Comparison of ENCODE assay signal across 33 cellular contexts in genomic region chr2:109059474-109060165, GRCh38.
DNase-seq lines count a peak whose midpoint lies in the region; ATAC-seq and TF ChIP-seq lines count a peak whose summit lies in the region.
"Had no signal": no experiment of that assay in that cellular context is flagged by ENCODE, and none has a peak within 500 bp of the region (broad histone marks: within the 10 kb centered on the region; RNA-seq: fewer than 3 reads in every experiment).

No MANE protein-coding gene starts in this region.

- no peaks in the 10 kb centered on the region for H3K36me3 Mint-ChIP-seq in CD4-positive, CD25-positive, alpha-beta regulatory T cell
- H3K36me3 Mint-ChIP-seq: activated CD4-positive, alpha-beta memory T cell treated with anti-CD3 and anti-CD28 coated beads for 36 hours; brain; CD8-positive, alpha-beta memory T cell had no signal

- no peak overlapping the region for H3K9ac ChIP-seq in Karpas-422 (ENCODE audit: low read length)

- no peak overlapping the region for H2AFZ ChIP-seq in Karpas-422 (ENCODE audit: low read length)

- H3K4me3 Mint-ChIP-seq in CD4-positive, CD25-positive, alpha-beta regulatory T cell: no peak overlapping the region
- H3K4me3 Mint-ChIP-seq: activated CD4-positive, alpha-beta memory T cell treated with anti-CD3 and anti-CD28 coated beads for 36 hours; activated T-helper 1 cell treated with anti-CD3 and anti-CD28 coated beads, Interleukin-12 subunit alpha, Interleukin-12 subunit beta, Interleukin-2, Interleukin-4 antibody, amounts not matched to agents 30 ng/mL and 10 ng/mL and 1 ng/mL, durations not matched to agents 14 hours and 24 hours and 36 hours; brain; CD8-positive, alpha-beta memory T cell; T-helper 1 cell treated with Interleukin-12 subunit alpha and Interleukin-12 subunit beta and Interleukin-4 antibody, amounts not matched to agents 30 μg/mL and 1 μg/mL, for 36 hours had no signal

- no peak overlapping the region for H3K4me3 ChIP-seq in CD4-positive, CD25-positive, alpha-beta regulatory T cell (ENCODE audit: low read depth, low read length)
- H3K4me3 ChIP-seq in Karpas-422 (ENCODE audit: low read length): no peak overlapping the region
- no peak overlapping the region for H3K4me3 ChIP-seq in heart right ventricle
- no peak overlapping the region for H3K4me3 ChIP-seq in esophagus muscularis mucosa
- H3K4me3 ChIP-seq: MG63, pancreas, transverse colon had no signal

- ATAC-seq in CD4-positive, CD25-positive, alpha-beta regulatory T cell (ENCODE audit: low read depth in 2 of 2): no peak
- ATAC-seq in heart right ventricle: peak; percentile 75 to 96 (median 86)
- ATAC-seq in GM18909 (IDR thresholded peaks at IDR 0.05; ENCODE audit: poor library complexity, unreplicated experiment): no peak
- ATAC-seq: esophagus mucosa, pancreas had no signal

- H3K9me2 ChIP-seq in Karpas-422 (replicated peaks; ENCODE audit: insufficient read depth, low read length): no peaks in the 10 kb centered on the region

- H3K27ac ChIP-seq in CD4-positive, CD25-positive, alpha-beta regulatory T cell (ENCODE audit: insufficient read depth, low read length, poor library complexity, severe bottlenecking): no peak overlapping the region
- H3K27ac ChIP-seq in Karpas-422 (ENCODE audit: low read length) (no peak overlapping the region), heart right ventricle (peak overlapping the region in 4 of 10 donors; percentile 53 to 78 (median 62)), esophagus muscularis mucosa (replicated peaks in 1 of 4) (no peak overlapping the region), substantia nigra (ENCODE audit: low read depth, low read length, poor library complexity, severe bottlenecking) (no peak overlapping the region)
- H3K27ac ChIP-seq: pancreas, RWPE1, transverse colon had no signal

- peaks cover 4% of the 10 kb centered on the region for H3K4me1 ChIP-seq in CD4-positive, CD25-positive, alpha-beta regulatory T cell (ENCODE audit: control insufficient read depth, insufficient read depth, low read length, poor library complexity, severe bottlenecking)
- 0 out of 2 replicates have a peak, but pooled peaks cover 3% of the 10 kb centered on the region for H3K4me1 ChIP-seq in Karpas-422 (ENCODE audit: low read length)
- peaks cover 0 to 23% (median 9%) of the 10 kb centered on the region in 9 donors for H3K4me1 ChIP-seq in heart right ventricle
- peaks cover 0 to 11% (median 5%) of the 10 kb centered on the region in 4 donors for H3K4me1 ChIP-seq in esophagus muscularis mucosa
- H3K4me1 ChIP-seq: BE2C, pancreas had no signal

- TF ChIP-seq CTCF in heart right ventricle (IDR thresholded peaks at IDR 0.05) (no peak), esophagus muscularis mucosa (IDR thresholded peaks at IDR 0.05) (no peak)

- H3K36me3 ChIP-seq in CD4-positive, CD25-positive, alpha-beta regulatory T cell (ENCODE audit: control insufficient read depth, insufficient read depth, low read length): no peaks in the 10 kb centered on the region
- no peaks in the 10 kb centered on the region for H3K36me3 ChIP-seq in Karpas-422 (ENCODE audit: insufficient read depth, low read length)
- H3K36me3 ChIP-seq in heart right ventricle: no peaks in the 10 kb centered on the region
- no peaks in the 10 kb centered on the region for H3K36me3 ChIP-seq in esophagus muscularis mucosa
- H3K36me3 ChIP-seq: BE2C, MG63, pancreas, transverse colon had no signal

- no peaks in the 10 kb centered on the region for H4K20me1 ChIP-seq in Karpas-422 (ENCODE audit: insufficient read depth, low read depth, low read length)

- WGBS in heart right ventricle, 2 donors: 49 to 58% methylated on average over 7 of the region's 7 CpGs
- 73% methylated on average over 6 of the region's 7 CpGs for WGBS in esophagus muscularis mucosa

- TF ChIP-seq EP300 in esophagus muscularis mucosa (IDR thresholded peaks at IDR 0.05): no peak

- H3K27me3 ChIP-seq in CD4-positive, CD25-positive, alpha-beta regulatory T cell (ENCODE audit: control insufficient read depth, insufficient read depth, low read length): no peaks in the 10 kb centered on the region
- no peaks in the 10 kb centered on the region for H3K27me3 ChIP-seq in Karpas-422 (ENCODE audit: low read length)
- H3K27me3 ChIP-seq in heart right ventricle: peaks cover 0 to 16% (median 0%) of the 10 kb centered on the region in 7 donors
- H3K27me3 ChIP-seq in esophagus muscularis mucosa: peaks cover 0 to 6% (median 0%) of the 10 kb centered on the region in 4 donors
- H3K27me3 ChIP-seq: BE2C, MG63, pancreas, transverse colon had no signal

- peaks cover 0 to 45% (median 20%) of the 10 kb centered on the region in 4 donors for H3K4me1 Mint-ChIP-seq in CD4-positive, CD25-positive, alpha-beta regulatory T cell

- no peak for DNase-seq in CD4-positive, CD25-positive, alpha-beta regulatory T cell
- DNase-seq in Karpas-422: peak; percentile 23
- peak; percentile 47 to 77 for DNase-seq in heart right ventricle
- peak; percentile 10 for DNase-seq in myocyte (ENCODE audit: low read depth)
- DNase-seq in esophagus muscularis mucosa (ENCODE audit: extremely low spot score): no peak
- no peak for DNase-seq in activated gamma-delta T cell (lab: John Stamatoyannopoulos, UW)
- no peak for DNase-seq in substantia nigra (lab: John Stamatoyannopoulos, UW)
- DNase-seq: ACHN; activated CD4-positive, alpha-beta memory T cell treated with anti-CD3 and anti-CD28 coated beads for 36 hours; activated CD8-positive, alpha-beta memory T cell treated with anti-CD3 and anti-CD28 coated beads, Interleukin-2, amount 50 U/mL, for 48 hours; activated naive CD4-positive, alpha-beta T cell treated with anti-CD3 and anti-CD28 coated beads, Interleukin-2, amount 50 U/mL, for 16 hours; BE2C; CD8-positive, alpha-beta memory T cell; cerebellar nuclear complex; DMS 273 treated with DMSO at 0.1 percent for 48 hours; foreskin fibroblast; GOT3; mammary epithelial cell; MG63; NCI-H1105 treated with DMSO at 0.1 percent for 48 hours; NCI-H2029; NCI-H345; NCI-H774; stimulated activated CD4-positive, alpha-beta T cell treated with anti-CD3 and anti-CD28 coated beads, Interleukin-12 subunit alpha, Interleukin-12 subunit beta, amount 100 ng/mL, for 4 hours; stimulated activated CD4-positive, alpha-beta T cell treated with anti-CD3 and anti-CD28 coated beads, Interleukin-2, amount 100 ng/mL, for 48 hours; transverse colon had no signal

- H3K9me3 Mint-ChIP-seq in CD4-positive, CD25-positive, alpha-beta regulatory T cell: no peaks in the 10 kb centered on the region
- H3K9me3 Mint-ChIP-seq: activated CD4-positive, alpha-beta memory T cell treated with anti-CD3 and anti-CD28 coated beads for 36 hours; activated T-helper 1 cell treated with anti-CD3 and anti-CD28 coated beads, Interleukin-12 subunit alpha, Interleukin-12 subunit beta, Interleukin-2, Interleukin-4 antibody, amounts not matched to agents 30 ng/mL and 10 ng/mL and 1 ng/mL, durations not matched to agents 14 hours and 24 hours and 36 hours; CD8-positive, alpha-beta memory T cell; T-helper 1 cell treated with Interleukin-12 subunit alpha and Interleukin-12 subunit beta and Interleukin-4 antibody, amounts not matched to agents 30 μg/mL and 1 μg/mL, for 36 hours had no signal

- H3K79me2 ChIP-seq in Karpas-422 (ENCODE audit: low read length): no peaks in the 10 kb centered on the region

- H3K27me3 Mint-ChIP-seq in CD4-positive, CD25-positive, alpha-beta regulatory T cell: peaks cover 10% of the 10 kb centered on the region
- H3K27me3 Mint-ChIP-seq: activated CD4-positive, alpha-beta memory T cell treated with anti-CD3 and anti-CD28 coated beads for 36 hours had no signal

- H3K27ac Mint-ChIP-seq in CD4-positive, CD25-positive, alpha-beta regulatory T cell: peak overlapping the region in 2 of 3 donors; percentile 62 to 85
- H3K27ac Mint-ChIP-seq: activated CD4-positive, alpha-beta memory T cell treated with anti-CD3 and anti-CD28 coated beads for 36 hours; activated T-helper 1 cell treated with anti-CD3 and anti-CD28 coated beads, Interleukin-12 subunit alpha, Interleukin-12 subunit beta, Interleukin-2, Interleukin-4 antibody, amounts not matched to agents 30 ng/mL and 10 ng/mL and 1 ng/mL, durations not matched to agents 14 hours and 24 hours and 36 hours; T-helper 1 cell treated with Interleukin-12 subunit alpha and Interleukin-12 subunit beta and Interleukin-4 antibody, amounts not matched to agents 30 μg/mL and 1 μg/mL, for 36 hours had no signal

- H3K9me3 ChIP-seq in CD4-positive, CD25-positive, alpha-beta regulatory T cell (ENCODE audit: control insufficient read depth in 2 of 2, low read length in 2 of 2): no peaks in the 10 kb centered on the region
- H3K9me3 ChIP-seq in Karpas-422 (ENCODE audit: low read length) (no peaks in the 10 kb centered on the region), heart right ventricle (no peaks in the 10 kb centered on the region), esophagus muscularis mucosa (no peaks in the 10 kb centered on the region)
- H3K9me3 ChIP-seq: BE2C, MG63, pancreas, transverse colon had no signal

- H3K4me2 ChIP-seq in Karpas-422 (ENCODE audit: low read depth, low read length, poor library complexity, severe bottlenecking): no peak overlapping the region

- intact Hi-C loops in heart right ventricle (cut with DNase I): no loop called here
- intact Hi-C loops in esophagus muscularis mucosa (cut with DNase I): no loop called here

- TF ChIP-seq POLR2A in esophagus muscularis mucosa (IDR thresholded peaks at IDR 0.05; ENCODE audit: low read depth): no peak

Comparison
In these comparisons a context has a peak if more than half of its experiments do, and no peak if none do; other contexts are left out.
1. ATAC-seq: peak in heart right ventricle (8 of 8); none in CD4-positive, CD25-positive, alpha-beta regulatory T cell (0 of 2) and GM18909 (single experiment).
2. DNase-seq: peak in Karpas-422 (single experiment), heart right ventricle (2 of 2) and myocyte (single experiment); none in CD4-positive, CD25-positive, alpha-beta regulatory T cell (0 of 3), esophagus muscularis mucosa (single experiment), activated gamma-delta T cell (single experiment) and substantia nigra (0 of 49).